Comparison of ENCODE assay signal across 8 cellular contexts in genomic region chr16:21819617-21820016, GRCh38.
DNase-seq lines count a peak whose midpoint lies in the region; ATAC-seq and TF ChIP-seq lines count a peak whose summit lies in the region.
"Not testable (repeated sequence)": the region's sequence is repeated elsewhere in the genome, so short reads cannot be mapped to it uniquely, and the experiment has no call there.

No MANE protein-coding gene starts in this region.

- not testable (repeated sequence) for H3K9me2 ChIP-seq in SU-DHL-6 (replicated peaks; ENCODE audit: insufficient read depth, low read length)

- H3K27ac Mint-ChIP-seq in activated naive CD8-positive, alpha-beta T cell = peak overlapping the region; percentile 99
- peak overlapping the region; percentile 92 to 98 (median 96) for H3K27ac Mint-ChIP-seq in nephron
- peak overlapping the region; percentile 98 for H3K27ac Mint-ChIP-seq in stimulated activated naive B cell treated with anti-CD40 and anti-IgM and Interleukin-4, amounts not matched to agents 10 μg/mL and 1 μg/mL and 100 μg/mL, for 72 hours

- H3K27me3 ChIP-seq in SU-DHL-6 (ENCODE audit: low read length); endocrine pancreas (ENCODE audit: control insufficient read depth, insufficient read depth, low read length): not testable (repeated sequence)

- H3K27ac ChIP-seq in SU-DHL-6 (ENCODE audit: low read depth, low read length) = not testable (repeated sequence)

- not testable (repeated sequence) for H3K36me3 Mint-ChIP-seq in activated naive CD8-positive, alpha-beta T cell; nephron (ENCODE audit: low read depth)
- peaks cover 9 to 15% of the 10 kb centered on the region in 2 donors for H3K36me3 Mint-ChIP-seq in stimulated activated naive B cell treated with anti-CD40 and anti-IgM and Interleukin-4, amounts not matched to agents 10 μg/mL and 1 μg/mL and 100 μg/mL, for 72 hours

- H4K20me1 ChIP-seq in SU-DHL-6 (ENCODE audit: low read depth, low read length) = not testable (repeated sequence)

- not testable (repeated sequence) for H3K36me3 ChIP-seq in SU-DHL-6 (ENCODE audit: low read length); endocrine pancreas (ENCODE audit: control insufficient read depth, insufficient read depth, low read length)

- not testable (repeated sequence) for H3F3A ChIP-seq in SU-DHL-6 (ENCODE audit: insufficient read depth)

- H3K9ac ChIP-seq in SU-DHL-6 (ENCODE audit: low read length) = peak overlapping the region; percentile 88
- H3K9ac ChIP-seq in endocrine pancreas (ENCODE audit: control insufficient read depth, insufficient read depth, low read length) = not testable (repeated sequence)

- H3K4me1 ChIP-seq in endocrine pancreas (ENCODE audit: control insufficient read depth, insufficient read depth, low read length) = not testable (repeated sequence)

- not testable (repeated sequence) for DNase-seq in AG10803 (ENCODE audit: low read depth); HFF-Myc (ENCODE audit: extremely low read depth, low read depth); stimulated activated naive B cell treated with anti-CD40 and anti-IgM and Interleukin-4, amounts not matched to agents 10 μg/mL and 1 μg/mL and 100 μg/mL, for 72 hours

- H3K4me1 Mint-ChIP-seq in activated naive CD8-positive, alpha-beta T cell (ENCODE audit: low read depth) = peaks cover 19% of the 10 kb centered on the region
- H3K4me1 Mint-ChIP-seq in nephron = peaks cover 12% of the 10 kb centered on the region
- H3K4me1 Mint-ChIP-seq in stimulated activated naive B cell treated with anti-CD40 and anti-IgM and Interleukin-4, amounts not matched to agents 10 μg/mL and 1 μg/mL and 100 μg/mL, for 72 hours = peaks cover 12 to 19% of the 10 kb centered on the region in 2 donors

- not testable (repeated sequence) for ATAC-seq in stimulated activated naive B cell treated with anti-CD40 and anti-IgM and Interleukin-4, amounts not matched to agents 10 μg/mL and 1 μg/mL and 100 μg/mL, for 72 hours (replicated peaks)

- peak overlapping the region; percentile 96 for H3K4me3 Mint-ChIP-seq in activated naive CD8-positive, alpha-beta T cell
- H3K4me3 Mint-ChIP-seq in nephron = peak overlapping the region; percentile 86 to 92 (median 90)
- peak overlapping the region; percentile 90 to 96 for H3K4me3 Mint-ChIP-seq in stimulated activated naive B cell treated with anti-CD40 and anti-IgM and Interleukin-4, amounts not matched to agents 10 μg/mL and 1 μg/mL and 100 μg/mL, for 72 hours

- not testable (repeated sequence) for H3K9me3 Mint-ChIP-seq in activated naive CD8-positive, alpha-beta T cell (ENCODE audit: low read depth); nephron; stimulated activated naive B cell treated with anti-CD40 and anti-IgM and Interleukin-4, amounts not matched to agents 10 μg/mL and 1 μg/mL and 100 μg/mL, for 72 hours

- TF ChIP-seq CTCF in AG10803 (conservative IDR thresholded peaks at IDR 0.05; ENCODE audit: low read length); HFF-Myc (IDR thresholded peaks at IDR 0.05; ENCODE audit: low read depth, low read length, missing control alignments); SU-DHL-6 (IDR thresholded peaks at IDR 0.05; ENCODE audit: insufficient read depth, low read length, poor library complexity, severe bottlenecking); nephron (IDR thresholded peaks at IDR 0.05; ENCODE audit: unreplicated experiment in 3 of 3): not testable (repeated sequence)

- not testable (repeated sequence) for H3K79me2 ChIP-seq in SU-DHL-6 (ENCODE audit: insufficient read depth, low read length)

- not testable (repeated sequence) for H3K27me3 Mint-ChIP-seq in activated naive CD8-positive, alpha-beta T cell; nephron (ENCODE audit: low read depth); stimulated activated naive B cell treated with anti-CD40 and anti-IgM and Interleukin-4, amounts not matched to agents 10 μg/mL and 1 μg/mL and 100 μg/mL, for 72 hours

- not testable (repeated sequence) for H2AFZ ChIP-seq in SU-DHL-6 (ENCODE audit: low read depth, low read length, severe bottlenecking)

- H3K4me3 ChIP-seq in AG10803 (ENCODE audit: low read length) (peak overlapping the region; percentile 73), HFF-Myc (replicated peaks; ENCODE audit: low read depth, low read length) (peak overlapping the region; percentile 49), SU-DHL-6 (ENCODE audit: insufficient read depth, low read length, poor library complexity, severe bottlenecking) (peak overlapping the region; percentile 81), endocrine pancreas (ENCODE audit: control insufficient read depth, insufficient read depth, low read length) (peak overlapping the region; percentile 26), iPS-11a (ENCODE audit: low read depth, low read length) (peak overlapping the region; percentile 88)

- peak overlapping the region; percentile 69 for H3K4me2 ChIP-seq in SU-DHL-6 (ENCODE audit: low read depth, low read length, poor library complexity, severe bottlenecking)

- H3K9me3 ChIP-seq in SU-DHL-6 (ENCODE audit: insufficient read depth, low read length); endocrine pancreas (ENCODE audit: control insufficient read depth, low read length): not testable (repeated sequence)

Comparison
In these comparisons a context has a peak if more than half of its experiments do, and no peak if none do; other contexts are left out.
1. H3K4me3 ChIP-seq: peak in every context shown above with its lines; median percentile 88 in iPS-11a; 81 in SU-DHL-6; 73 in AG10803; 49 in HFF-Myc; 26 in endocrine pancreas.